Comparison of ENCODE assay signal across 9 cellular contexts in genomic region chr14:25436906-25437305, GRCh38.
"Had no signal": no experiment of that assay in that cellular context is flagged by ENCODE, and none has a peak within 500 bp of the region (broad histone marks: within the 10 kb centered on the region; RNA-seq: fewer than 3 reads in every experiment).

No MANE protein-coding gene starts in this region.

- H2AFZ ChIP-seq: GM23338 had no signal

- H3K4me2 ChIP-seq: GM23338 had no signal

- FAIRE-seq: H1, H54, K562 had no signal

- DNase-seq: H9, HCEC 1CT, IMR-90, KG1 had no signal

- H3K4me3 ChIP-seq: GM23338, K562 had no signal

- H3K27ac ChIP-seq: HL-60 had no signal

- H3K27ac Mint-ChIP-seq: GM23338, H9 had no signal

- H3K4me3 Mint-ChIP-seq: GM23338, H9 had no signal
